In the genomic region with DNA sequence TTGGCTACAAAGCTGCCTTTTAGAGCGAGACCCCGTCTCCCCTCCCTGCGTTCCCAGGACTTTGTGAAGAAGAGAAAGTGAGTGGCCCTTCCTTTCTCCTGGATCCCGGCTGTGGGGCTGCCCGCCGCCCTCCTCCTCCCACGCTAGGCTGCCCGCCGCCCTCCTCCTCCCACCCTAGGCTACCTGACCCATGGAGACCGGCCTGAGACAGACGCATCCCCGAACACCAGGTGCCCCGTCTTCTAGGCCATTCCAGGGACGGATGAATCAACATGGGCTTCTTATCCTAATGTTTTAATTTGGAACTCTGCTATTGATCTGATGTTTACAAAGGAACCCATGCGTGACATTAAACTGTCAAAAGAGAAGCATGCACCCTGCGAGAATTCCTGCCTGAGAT, we compare ENCODE assay signal across 13 cellular contexts.
A peak's percentile ranks its signal among the peaks of the same experiment; 100 is the strongest.
DNase-seq lines count a peak whose midpoint lies in the region; ATAC-seq and TF ChIP-seq lines count a peak whose summit lies in the region.
"Had no signal": no experiment of that assay in that cellular context is flagged by ENCODE, and none has a peak within 500 bp of the region (broad histone marks: within the 10 kb centered on the region; RNA-seq: fewer than 3 reads in every experiment).

No MANE protein-coding gene starts in this region.

- H3K9ac ChIP-seq in HUES64 (ENCODE audit: low read depth, low read length): no peak overlapping the region
- H3K9ac ChIP-seq in neuronal stem cell (ENCODE audit: low read depth, low read length, poor library complexity): no peak overlapping the region

- H3K79me1 ChIP-seq in neuronal stem cell (ENCODE audit: low read depth, low read length): no peaks in the 10 kb centered on the region

- no peak overlapping the region for H2BK5ac ChIP-seq in neuronal stem cell (ENCODE audit: low read length)

- H3K27me3 ChIP-seq in HUES64 (ENCODE audit: insufficient read depth, low read length): peaks cover 31% of the 10 kb centered on the region
- H3K27me3 ChIP-seq in neuronal stem cell (ENCODE audit: control insufficient read depth in 3 of 3, insufficient read depth in 3 of 3, low read depth in 1 of 3, low read length in 3 of 3): peaks cover 5 to 46% (median 23%) of the 10 kb centered on the region in 3 experiments

- H3K4me3 ChIP-seq in HUES64 (ENCODE audit: low read length): peak overlapping the region; percentile 9; the same call in 1 of the 2 replicates
- no peak overlapping the region for H3K4me3 ChIP-seq in neuronal stem cell (ENCODE audit: low read length in 2 of 2)
- H3K4me3 ChIP-seq: breast epithelium, HAP-1 had no signal

- H3K4me1 ChIP-seq in HUES64 (ENCODE audit: insufficient read depth, low read length) (peaks cover 25% of the 10 kb centered on the region), neuronal stem cell (ENCODE audit: control insufficient read depth in 2 of 2, insufficient read depth in 1 of 2, low read depth in 1 of 2, low read length in 2 of 2) (peaks cover 0 to 3% of the 10 kb centered on the region in 2 donors)
- H3K4me1 ChIP-seq: Caco-2, HAP-1 had no signal

- peak overlapping the region; percentile 13 to 46 (median 23) for H3K4me3 Mint-ChIP-seq in brain
- no peak overlapping the region for H3K4me3 Mint-ChIP-seq in stimulated activated naive B cell treated with anti-CD40 and anti-IgM and Interleukin-4, amounts not matched to agents 10 μg/mL and 1 μg/mL and 100 μg/mL, for 72 hours
- H3K4me3 Mint-ChIP-seq: activated naive CD8-positive, alpha-beta T cell treated with anti-CD3 and anti-CD28 coated beads for 36 hours; activated T-helper 1 cell treated with anti-CD3 and anti-CD28 coated beads, Interleukin-12 subunit alpha, Interleukin-12 subunit beta, Interleukin-2, Interleukin-4 antibody, amounts not matched to agents 30 ng/mL and 10 ng/mL and 1 ng/mL, durations not matched to agents 14 hours and 24 hours and 36 hours had no signal

- no peak overlapping the region for H3K14ac ChIP-seq in neuronal stem cell (ENCODE audit: low read length)

- no peak overlapping the region for H4K91ac ChIP-seq in neuronal stem cell (ENCODE audit: low read depth, low read length, poor library complexity)

- no peak overlapping the region for H2BK15ac ChIP-seq in neuronal stem cell (ENCODE audit: low read length)

- H3K4me2 ChIP-seq in neuronal stem cell (ENCODE audit: insufficient read depth, low read length, poor library complexity, severe bottlenecking): no peak overlapping the region

- H2BK120ac ChIP-seq in neuronal stem cell (ENCODE audit: low read depth, low read length): no peak overlapping the region

- H3K36me3 ChIP-seq in HUES64 (ENCODE audit: insufficient read depth, low read length): no peaks in the 10 kb centered on the region
- no peaks in the 10 kb centered on the region for H3K36me3 ChIP-seq in neuronal stem cell (replicated peaks in 1 of 2; ENCODE audit: control insufficient read depth in 2 of 2, insufficient read depth in 2 of 2, low read length in 2 of 2)
- H3K36me3 ChIP-seq: breast epithelium, HAP-1 had no signal

- H3K23ac ChIP-seq in neuronal stem cell (ENCODE audit: low read depth, low read length, poor library complexity): no peak overlapping the region

- no peak for TF ChIP-seq CTCF in brain (conservative IDR thresholded peaks at IDR 0.05)

- DNase-seq in NCI-H187 treated with DMSO at 0.1 percent for 48 hours (lab: John Stamatoyannopoulos, UW): peak; percentile 50
- DNase-seq in NCI-H187 (lab: John Stamatoyannopoulos, UW): no peak
- DNase-seq in neuronal stem cell (ENCODE audit: low spot score): no peak
- no peak for DNase-seq in NK-92 (lab: John Stamatoyannopoulos, UW; ENCODE audit: unreplicated experiment)
- DNase-seq in stimulated activated naive B cell treated with anti-CD40 and anti-IgM and Interleukin-4, amounts not matched to agents 10 μg/mL and 1 μg/mL and 100 μg/mL, for 72 hours: no peak

- H3K27ac ChIP-seq in HUES64 (ENCODE audit: low read depth, low read length) (peak overlapping the region; percentile 48; the same call in 1 of the 2 replicates), neuronal stem cell (replicated peaks; ENCODE audit: low read length) (no peak overlapping the region)
- H3K27ac ChIP-seq: breast epithelium had no signal

- no peak for ATAC-seq in HG03135 (IDR thresholded peaks at IDR 0.05; ENCODE audit: unreplicated experiment)
- ATAC-seq in stimulated activated naive B cell treated with anti-CD40 and anti-IgM and Interleukin-4, amounts not matched to agents 10 μg/mL and 1 μg/mL and 100 μg/mL, for 72 hours (replicated peaks): no peak

- H2BK12ac ChIP-seq in neuronal stem cell (ENCODE audit: low read length): no peak overlapping the region

- H3K4me1 Mint-ChIP-seq in brain: peaks cover 31% of the 10 kb centered on the region
- peaks cover 7 to 24% of the 10 kb centered on the region in 2 donors for H3K4me1 Mint-ChIP-seq in stimulated activated naive B cell treated with anti-CD40 and anti-IgM and Interleukin-4, amounts not matched to agents 10 μg/mL and 1 μg/mL and 100 μg/mL, for 72 hours

- WGBS in HUES64: 78% methylated on average over 12 of the region's 16 CpGs
- no CpG with 5 or more reads among the region's 16 CpGs for WGBS in neuronal stem cell (ENCODE audit: extremely low coverage in 2 of 2, insufficient read length in 2 of 2, insufficient replicate concordance in 1 of 2), 2 donors

- H3K27ac Mint-ChIP-seq in brain: peak overlapping the region in 4 of 5 experiments; percentile 73 to 93 (median 78)
- no peak overlapping the region for H3K27ac Mint-ChIP-seq in stimulated activated naive B cell treated with anti-CD40 and anti-IgM and Interleukin-4, amounts not matched to agents 10 μg/mL and 1 μg/mL and 100 μg/mL, for 72 hours
- H3K27ac Mint-ChIP-seq: activated naive CD8-positive, alpha-beta T cell treated with anti-CD3 and anti-CD28 coated beads for 36 hours; activated T-helper 1 cell treated with anti-CD3 and anti-CD28 coated beads, Interleukin-12 subunit alpha, Interleukin-12 subunit beta, Interleukin-2, Interleukin-4 antibody, amounts not matched to agents 30 ng/mL and 10 ng/mL and 1 ng/mL, durations not matched to agents 14 hours and 24 hours and 36 hours had no signal

- peaks cover 24% of the 10 kb centered on the region for H3K27me3 Mint-ChIP-seq in brain
- peaks cover 13 to 38% of the 10 kb centered on the region in 2 donors for H3K27me3 Mint-ChIP-seq in stimulated activated naive B cell treated with anti-CD40 and anti-IgM and Interleukin-4, amounts not matched to agents 10 μg/mL and 1 μg/mL and 100 μg/mL, for 72 hours

- H3K9me3 ChIP-seq in HUES64 (ENCODE audit: insufficient read depth, low read depth, low read length): no peaks in the 10 kb centered on the region
- H3K9me3 ChIP-seq in neuronal stem cell (replicated peaks in 1 of 2; ENCODE audit: control insufficient read depth in 2 of 2, insufficient read depth in 1 of 2, low read depth in 1 of 2, low read length in 2 of 2): no peaks in the 10 kb centered on the region
- H3K9me3 ChIP-seq: breast epithelium, Caco-2, HAP-1 had no signal

- H4K8ac ChIP-seq in neuronal stem cell (ENCODE audit: low read depth, low read length): no peak overlapping the region

- H3K4ac ChIP-seq in neuronal stem cell (ENCODE audit: low read length): no peak overlapping the region

- no peak overlapping the region for H2AK5ac ChIP-seq in neuronal stem cell (ENCODE audit: low read depth, low read length)

- H3K9me3 Mint-ChIP-seq in brain: peaks cover 0 to 6% (median 3%) of the 10 kb centered on the region in 5 experiments
- no peaks in the 10 kb centered on the region for H3K9me3 Mint-ChIP-seq in stimulated activated naive B cell treated with anti-CD40 and anti-IgM and Interleukin-4, amounts not matched to agents 10 μg/mL and 1 μg/mL and 100 μg/mL, for 72 hours
- H3K9me3 Mint-ChIP-seq: activated naive CD8-positive, alpha-beta T cell treated with anti-CD3 and anti-CD28 coated beads for 36 hours; activated T-helper 1 cell treated with anti-CD3 and anti-CD28 coated beads, Interleukin-12 subunit alpha, Interleukin-12 subunit beta, Interleukin-2, Interleukin-4 antibody, amounts not matched to agents 30 ng/mL and 10 ng/mL and 1 ng/mL, durations not matched to agents 14 hours and 24 hours and 36 hours had no signal

- no peaks in the 10 kb centered on the region for H3K36me3 Mint-ChIP-seq in brain
- H3K36me3 Mint-ChIP-seq in stimulated activated naive B cell treated with anti-CD40 and anti-IgM and Interleukin-4, amounts not matched to agents 10 μg/mL and 1 μg/mL and 100 μg/mL, for 72 hours: no peaks in the 10 kb centered on the region
- H3K36me3 Mint-ChIP-seq: activated naive CD8-positive, alpha-beta T cell treated with anti-CD3 and anti-CD28 coated beads for 36 hours had no signal

- H2AFZ ChIP-seq in neuronal stem cell (ENCODE audit: low read length): peak overlapping the region; percentile 87

- no peak overlapping the region for H3K18ac ChIP-seq in neuronal stem cell (ENCODE audit: low read length)

Comparison
In these comparisons a context has a peak if more than half of its experiments do, and no peak if none do; other contexts are left out.
1. H3K4me3 Mint-ChIP-seq: peak in brain (5 of 5); none in stimulated activated naive B cell treated with anti-CD40 and anti-IgM and Interleukin-4, amounts not matched to agents 10 μg/mL and 1 μg/mL and 100 μg/mL, for 72 hours (0 of 2).